In genomic region chr1:100456880-100457279, GRCh38 we compare ENCODE assay signal across 24 cellular contexts.
DNase-seq lines count a peak whose midpoint lies in the region; ATAC-seq, FAIRE-seq and TF ChIP-seq lines count a peak whose summit lies in the region.
"Had no signal": no experiment of that assay in that cellular context is flagged by ENCODE, and none has a peak within 500 bp of the region (broad histone marks: within the 10 kb centered on the region; RNA-seq: fewer than 3 reads in every experiment).

No MANE protein-coding gene starts in this region.

- peaks cover 0 to 2% of the 10 kb centered on the region in 2 donors for H3K27me3 Mint-ChIP-seq in CD8-positive, alpha-beta memory T cell
- H3K27me3 Mint-ChIP-seq in memory B cell (no peaks in the 10 kb centered on the region), WTC11 (ENCODE audit: low read depth) (peaks cover 11% of the 10 kb centered on the region)
- no peaks in the 10 kb centered on the region for H3K27me3 Mint-ChIP-seq in activated CD4-positive, alpha-beta T cell treated with anti-CD3 and anti-CD28 coated beads for 36 hours
- H3K27me3 Mint-ChIP-seq: activated naive CD8-positive, alpha-beta T cell treated with anti-CD3 and anti-CD28 coated beads, Interleukin-2, amount 50 U/mL, for 24 hours had no signal

- H3K27ac ChIP-seq in CD8-positive, alpha-beta memory T cell (ENCODE audit: low read depth, low read length) = no peak overlapping the region
- H3K27ac ChIP-seq: BLaER1 treated with 17β-estradiol and CSF1 and Interleukin-3, amounts not matched to agents 10 nM and 100 nM; left lung; thoracic aorta had no signal

- no peaks in the 10 kb centered on the region for H3K36me3 ChIP-seq in CD8-positive, alpha-beta memory T cell (ENCODE audit: insufficient read depth, low read length)
- H3K36me3 ChIP-seq in bronchial epithelial cell (ENCODE audit: control insufficient read depth, insufficient read depth, low read length) = no peaks in the 10 kb centered on the region
- H3K36me3 ChIP-seq: left lung, thoracic aorta had no signal

- no peak for TF ChIP-seq CTCF in bronchial epithelial cell (IDR thresholded peaks at IDR 0.05; ENCODE audit: insufficient read depth, low read length, severe bottlenecking)
- TF ChIP-seq CTCF in WTC11 (IDR thresholded peaks at IDR 0.05) = no peak

- peaks cover 48% of the 10 kb centered on the region for H3K4me1 ChIP-seq in CD8-positive, alpha-beta memory T cell (ENCODE audit: insufficient read depth, low read length)

- intact Hi-C loops in activated CD4-positive, alpha-beta T cell treated with anti-CD3 and anti-CD28 coated beads for 36 hours (cut with DNase I, micrococcal nuclease) = loop anchor here in 1 of 2 experiments (5.0 kb wide), 1 partner anchor 490 kb away; the partner anchor contains the start of gene SLC35A3

- no peak for ATAC-seq in memory B cell (ENCODE audit: low read depth)
- no peak for ATAC-seq in activated CD4-positive, alpha-beta T cell treated with anti-CD3 and anti-CD28 coated beads for 36 hours
- ATAC-seq in WTC11 = no peak
- ATAC-seq: activated naive CD8-positive, alpha-beta T cell treated with anti-CD3 and anti-CD28 coated beads, Interleukin-2, amount 50 U/mL, for 24 hours; left lung; right cardiac atrium; stimulated activated naive CD8-positive, alpha-beta T cell treated with anti-CD3 and anti-CD28 coated beads, Interleukin-15, Interleukin-2, amounts not matched to agents 100 U/mL and 50 U/mL, for 24 hours had no signal

- FAIRE-seq in bronchial epithelial cell (lab: Jason Lieb, UNC) = no peak
- FAIRE-seq: H1 had no signal

- H3K27ac Mint-ChIP-seq in CD8-positive, alpha-beta memory T cell = peak overlapping the region in 6 of 8 donors; percentile 38 to 76 (median 59)
- H3K27ac Mint-ChIP-seq in memory B cell (peak overlapping the region; percentile 60), WTC11 (no peak overlapping the region)
- no peak overlapping the region for H3K27ac Mint-ChIP-seq in activated CD4-positive, alpha-beta T cell treated with anti-CD3 and anti-CD28 coated beads for 36 hours
- H3K27ac Mint-ChIP-seq: activated naive CD8-positive, alpha-beta T cell treated with anti-CD3 and anti-CD28 coated beads, Interleukin-2, amount 50 U/mL, for 24 hours had no signal

- no peak for DNase-seq in CD8-positive, alpha-beta memory T cell
- DNase-seq in M059J (ENCODE audit: low read depth) (peak; percentile 9), bronchial epithelial cell (ENCODE audit: low read depth) (peak; percentile 50), memory B cell (ENCODE audit: low spot score in 2 of 2) (no peak), WTC11 (ENCODE audit: low spot score) (no peak), NCI-H2107 treated with DMSO at 0.1 percent for 48 hours (lab: John Stamatoyannopoulos, UW; ENCODE audit: unreplicated experiment) (no peak)
- DNase-seq in activated effector memory CD4-positive, alpha-beta T cell treated with anti-CD3 and anti-CD28 coated beads, Interleukin-2, amount 50 U/mL, for 16 hours = no peak
- DNase-seq in activated CD4-positive, alpha-beta T cell treated with anti-CD3 and anti-CD28 coated beads for 36 hours = no peak
- DNase-seq: activated CD4-positive, CD25-positive, alpha-beta regulatory T cell treated with anti-CD3 and anti-CD28 coated beads, Interleukin-2, amount 50 U/mL, for 72 hours; activated gamma-delta T cell treated with Interleukin-2 at 50 U/mL for 16 hours; activated naive CD8-positive, alpha-beta T cell treated with anti-CD3 and anti-CD28 coated beads, Interleukin-2, amount 50 U/mL, for 24 hours; cerebellar nuclear complex; DND-41; left lung; NCI-H1048; NCI-H187; NCI-H524 treated with DMSO at 0.1 percent for 48 hours; NK-92 treated with Interleukin-12 subunit alpha and Interleukin-12 subunit beta, amount 100 ng/mL, for 24 hours; right cardiac atrium; stimulated activated naive CD8-positive, alpha-beta T cell treated with anti-CD3 and anti-CD28 coated beads, Interleukin-15, Interleukin-2, amounts not matched to agents 100 U/mL and 50 U/mL, for 24 hours had no signal

- H3K9me3 ChIP-seq in CD8-positive, alpha-beta memory T cell (ENCODE audit: low read length) = no peaks in the 10 kb centered on the region
- H3K9me3 ChIP-seq: BLaER1 treated with 17β-estradiol and CSF1 and Interleukin-3, amounts not matched to agents 10 nM and 100 nM; left lung; thoracic aorta had no signal

- H3K4me3 Mint-ChIP-seq in CD8-positive, alpha-beta memory T cell = no peak overlapping the region
- no peak overlapping the region for H3K4me3 Mint-ChIP-seq in memory B cell
- H3K4me3 Mint-ChIP-seq in activated CD4-positive, alpha-beta T cell treated with anti-CD3 and anti-CD28 coated beads for 36 hours = no peak overlapping the region
- H3K4me3 Mint-ChIP-seq in WTC11 = no peak overlapping the region
- H3K4me3 Mint-ChIP-seq: activated naive CD8-positive, alpha-beta T cell treated with anti-CD3 and anti-CD28 coated beads, Interleukin-2, amount 50 U/mL, for 24 hours had no signal

- POLR2A ChIA-PET in CD8-positive, alpha-beta memory T cell (lab: Charles Lee) = interaction anchor here (0.7 to 1.3 kb wide), 4 partner anchors 12 to 176 kb away, joined by 3 to 7 read pairs (median 4); no protein-coding TSS in a partner anchor
- POLR2A ChIA-PET in activated CD4-positive, alpha-beta T cell treated with anti-CD3 and anti-CD28 coated beads for 36 hours (lab: Charles Lee) = interaction anchor here (0.6 kb wide), 1 partner anchor 62 kb away, joined by 4 read pairs; no protein-coding TSS in a partner anchor
- POLR2A ChIA-PET in WTC11 (lab: Charles Lee) = no interaction called here

- peaks cover 63 to 82% (median 73%) of the 10 kb centered on the region in 3 donors for H3K4me1 Mint-ChIP-seq in CD8-positive, alpha-beta memory T cell
- H3K4me1 Mint-ChIP-seq in memory B cell (peaks cover 9% of the 10 kb centered on the region), WTC11 (peaks cover 20% of the 10 kb centered on the region)
- H3K4me1 Mint-ChIP-seq in activated CD4-positive, alpha-beta T cell treated with anti-CD3 and anti-CD28 coated beads for 36 hours = peaks cover 55% of the 10 kb centered on the region

- no peaks in the 10 kb centered on the region for H3K27me3 ChIP-seq in CD8-positive, alpha-beta memory T cell (ENCODE audit: insufficient read depth, low read length, poor library complexity, severe bottlenecking)
- H3K27me3 ChIP-seq in bronchial epithelial cell (ENCODE audit: control insufficient read depth, insufficient read depth, low read length) = no peaks in the 10 kb centered on the region
- H3K27me3 ChIP-seq: BLaER1 treated with 17β-estradiol and CSF1 and Interleukin-3, amounts not matched to agents 10 nM and 100 nM; left lung had no signal

- peaks cover 0 to 53% (median 14%) of the 10 kb centered on the region in 3 donors for H3K36me3 Mint-ChIP-seq in CD8-positive, alpha-beta memory T cell
- peaks cover 3% of the 10 kb centered on the region for H3K36me3 Mint-ChIP-seq in memory B cell
- H3K36me3 Mint-ChIP-seq in activated CD4-positive, alpha-beta T cell treated with anti-CD3 and anti-CD28 coated beads for 36 hours (ENCODE audit: low read depth) = peaks cover 5% of the 10 kb centered on the region
- H3K36me3 Mint-ChIP-seq in WTC11 = no peaks in the 10 kb centered on the region

- no peaks in the 10 kb centered on the region for H3K9me3 Mint-ChIP-seq in CD8-positive, alpha-beta memory T cell
- H3K9me3 Mint-ChIP-seq in memory B cell (no peaks in the 10 kb centered on the region), WTC11 (no peaks in the 10 kb centered on the region)
- no peaks in the 10 kb centered on the region for H3K9me3 Mint-ChIP-seq in activated CD4-positive, alpha-beta T cell treated with anti-CD3 and anti-CD28 coated beads for 36 hours (ENCODE audit: low read depth)
- H3K9me3 Mint-ChIP-seq: activated naive CD8-positive, alpha-beta T cell treated with anti-CD3 and anti-CD28 coated beads, Interleukin-2, amount 50 U/mL, for 24 hours had no signal

- CTCF ChIA-PET in CD8-positive, alpha-beta memory T cell (lab: Charles Lee) = interaction anchor here (0.6 to 7.0 kb wide), 12 partner anchors 12 to 191 kb away, joined by 3 to 41 read pairs (median 3); partner anchors contain the start of genes CDC14A and RTCA
- CTCF ChIA-PET in activated CD4-positive, alpha-beta T cell treated with anti-CD3 and anti-CD28 coated beads for 36 hours (lab: Charles Lee) = interaction anchor here (0.5 to 5.5 kb wide), 18 partner anchors 10 to 657 kb away, joined by 3 to 44 read pairs (median 6); partner anchors contain the start of genes CDC14A and DBT
- CTCF ChIA-PET in WTC11 (lab: Charles Lee) = interaction anchor here (2.7 kb wide), 1 partner anchor 16 kb away, joined by 11 read pairs; no protein-coding TSS in a partner anchor

- H3K4me3 ChIP-seq in CD8-positive, alpha-beta memory T cell (ENCODE audit: low read length) = no peak overlapping the region
- no peak overlapping the region for H3K4me3 ChIP-seq in bronchial epithelial cell (ENCODE audit: low read depth, low read length)
- H3K4me3 ChIP-seq: BLaER1 treated with 17β-estradiol and CSF1 and Interleukin-3, amounts not matched to agents 10 nM and 100 nM; left lung; smooth muscle cell; thoracic aorta had no signal

TF ChIP-seq in WTC11, 78 proteins besides CTCF, POLR2A, EP300 and RAD21:
- no peak for TF ChIP-seq RELA (CRISPR knock-in tag; IDR thresholded peaks at IDR 0.05; ENCODE audit: borderline replicate concordance)
- TF ChIP-seq ZNF317 (CRISPR knock-in tag; IDR thresholded peaks at IDR 0.05; ENCODE audit: borderline replicate concordance, low read depth) = no peak
- no peak for TF ChIP-seq GRHL2 (CRISPR knock-in tag; IDR thresholded peaks at IDR 0.05; ENCODE audit: insufficient replicate concordance, severe bottlenecking)
- no peak for TF ChIP-seq FOXJ3 (CRISPR knock-in tag; IDR thresholded peaks at IDR 0.05; ENCODE audit: borderline replicate concordance)
- no peak for TF ChIP-seq SMAD4 (CRISPR knock-in tag; IDR thresholded peaks at IDR 0.05)

Comparison
In these comparisons a context has a peak if more than half of its experiments do, and no peak if none do; other contexts are left out.
1. DNase-seq: peak in M059J (single experiment) and bronchial epithelial cell (single experiment); none in CD8-positive, alpha-beta memory T cell (0 of 5), memory B cell (0 of 2), activated effector memory CD4-positive, alpha-beta T cell treated with anti-CD3 and anti-CD28 coated beads, Interleukin-2, amount 50 U/mL, for 16 hours (single experiment), activated CD4-positive, alpha-beta T cell treated with anti-CD3 and anti-CD28 coated beads for 36 hours (single experiment), WTC11 (single experiment) and NCI-H2107 treated with DMSO at 0.1 percent for 48 hours (single experiment).
2. H3K27ac Mint-ChIP-seq: peak in CD8-positive, alpha-beta memory T cell (6 of 8) and memory B cell (single experiment); none in activated CD4-positive, alpha-beta T cell treated with anti-CD3 and anti-CD28 coated beads for 36 hours (single experiment) and WTC11 (single experiment).